In genomic region chr11:105937738-105938137, GRCh38 we compare ENCODE assay signal across 2 cellular contexts.
TF ChIP-seq lines count a peak whose summit lies in the region.

No MANE protein-coding gene starts in this region.

TF ChIP-seq in WTC11, 78 proteins besides CTCF, POLR2A, EP300 and RAD21 (continues in another document):
- TF ChIP-seq ZBTB43 (CRISPR knock-in tag; IDR thresholded peaks at IDR 0.05) = no peak
- no peak for TF ChIP-seq GTF2I (CRISPR knock-in tag; conservative IDR thresholded peaks at IDR 0.05)
- TF ChIP-seq, protein P1, sequence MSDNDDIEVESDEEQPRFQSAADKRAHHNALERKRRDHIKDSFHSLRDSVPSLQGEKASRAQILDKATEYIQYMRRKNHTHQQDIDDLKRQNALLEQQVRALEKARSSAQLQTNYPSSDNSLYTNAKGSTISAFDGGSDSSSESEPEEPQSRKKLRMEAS (CRISPR knock-in tag; IDR thresholded peaks at IDR 0.05) = no peak
- TF ChIP-seq KAT7 (CRISPR knock-in tag; IDR thresholded peaks at IDR 0.05; ENCODE audit: borderline replicate concordance) = no peak
- TF ChIP-seq SMAD3 (CRISPR knock-in tag; IDR thresholded peaks at IDR 0.05; ENCODE audit: borderline replicate concordance) = no peak
- TF ChIP-seq, protein P2, sequence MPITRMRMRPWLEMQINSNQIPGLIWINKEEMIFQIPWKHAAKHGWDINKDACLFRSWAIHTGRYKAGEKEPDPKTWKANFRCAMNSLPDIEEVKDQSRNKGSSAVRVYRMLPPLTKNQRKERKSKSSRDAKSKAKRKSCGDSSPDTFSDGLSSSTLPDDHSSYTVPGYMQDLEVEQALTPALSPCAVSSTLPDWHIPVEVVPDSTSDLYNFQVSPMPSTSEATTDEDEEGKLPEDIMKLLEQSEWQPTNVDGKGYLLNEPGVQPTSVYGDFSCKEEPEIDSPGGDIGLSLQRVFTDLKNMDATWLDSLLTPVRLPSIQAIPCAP (CRISPR knock-in tag; IDR thresholded peaks at IDR 0.05) = no peak
- no peak for TF ChIP-seq OVOL2 (CRISPR knock-in tag; IDR thresholded peaks at IDR 0.05; ENCODE audit: borderline replicate concordance)
- TF ChIP-seq, protein P3, sequence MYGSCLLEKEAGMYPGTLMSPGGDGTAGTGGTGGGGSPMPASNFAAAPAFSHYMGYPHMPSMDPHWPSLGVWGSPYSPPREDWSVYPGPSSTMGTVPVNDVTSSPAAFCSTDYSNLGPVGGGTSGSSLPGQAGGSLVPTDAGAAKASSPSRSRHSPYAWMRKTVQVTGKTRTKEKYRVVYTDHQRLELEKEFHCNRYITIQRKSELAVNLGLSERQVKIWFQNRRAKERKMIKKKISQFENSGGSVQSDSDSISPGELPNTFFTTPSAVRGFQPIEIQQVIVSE (CRISPR knock-in tag; IDR thresholded peaks at IDR 0.05; ENCODE audit: borderline replicate concordance) = no peak
- no peak for TF ChIP-seq HMGA2 (CRISPR knock-in tag; IDR thresholded peaks at IDR 0.05)
- TF ChIP-seq FOXK1 (CRISPR knock-in tag; IDR thresholded peaks at IDR 0.05) = no peak
- TF ChIP-seq ZNF138 (CRISPR knock-in tag; conservative IDR thresholded peaks at IDR 0.05) = no peak
- TF ChIP-seq, protein P4, sequence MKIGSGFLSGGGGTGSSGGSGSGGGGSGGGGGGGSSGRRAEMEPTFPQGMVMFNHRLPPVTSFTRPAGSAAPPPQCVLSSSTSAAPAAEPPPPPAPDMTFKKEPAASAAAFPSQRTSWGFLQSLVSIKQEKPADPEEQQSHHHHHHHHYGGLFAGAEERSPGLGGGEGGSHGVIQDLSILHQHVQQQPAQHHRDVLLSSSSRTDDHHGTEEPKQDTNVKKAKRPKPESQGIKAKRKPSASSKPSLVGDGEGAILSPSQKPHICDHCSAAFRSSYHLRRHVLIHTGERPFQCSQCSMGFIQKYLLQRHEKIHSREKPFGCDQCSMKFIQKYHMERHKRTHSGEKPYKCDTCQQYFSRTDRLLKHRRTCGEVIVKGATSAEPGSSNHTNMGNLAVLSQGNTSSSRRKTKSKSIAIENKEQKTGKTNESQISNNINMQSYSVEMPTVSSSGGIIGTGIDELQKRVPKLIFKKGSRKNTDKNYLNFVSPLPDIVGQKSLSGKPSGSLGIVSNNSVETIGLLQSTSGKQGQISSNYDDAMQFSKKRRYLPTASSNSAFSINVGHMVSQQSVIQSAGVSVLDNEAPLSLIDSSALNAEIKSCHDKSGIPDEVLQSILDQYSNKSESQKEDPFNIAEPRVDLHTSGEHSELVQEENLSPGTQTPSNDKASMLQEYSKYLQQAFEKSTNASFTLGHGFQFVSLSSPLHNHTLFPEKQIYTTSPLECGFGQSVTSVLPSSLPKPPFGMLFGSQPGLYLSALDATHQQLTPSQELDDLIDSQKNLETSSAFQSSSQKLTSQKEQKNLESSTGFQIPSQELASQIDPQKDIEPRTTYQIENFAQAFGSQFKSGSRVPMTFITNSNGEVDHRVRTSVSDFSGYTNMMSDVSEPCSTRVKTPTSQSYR (CRISPR knock-in tag; IDR thresholded peaks at IDR 0.05) = no peak
- TF ChIP-seq TEAD4 (CRISPR knock-in tag; IDR thresholded peaks at IDR 0.05) = no peak
- TF ChIP-seq, protein P5, sequence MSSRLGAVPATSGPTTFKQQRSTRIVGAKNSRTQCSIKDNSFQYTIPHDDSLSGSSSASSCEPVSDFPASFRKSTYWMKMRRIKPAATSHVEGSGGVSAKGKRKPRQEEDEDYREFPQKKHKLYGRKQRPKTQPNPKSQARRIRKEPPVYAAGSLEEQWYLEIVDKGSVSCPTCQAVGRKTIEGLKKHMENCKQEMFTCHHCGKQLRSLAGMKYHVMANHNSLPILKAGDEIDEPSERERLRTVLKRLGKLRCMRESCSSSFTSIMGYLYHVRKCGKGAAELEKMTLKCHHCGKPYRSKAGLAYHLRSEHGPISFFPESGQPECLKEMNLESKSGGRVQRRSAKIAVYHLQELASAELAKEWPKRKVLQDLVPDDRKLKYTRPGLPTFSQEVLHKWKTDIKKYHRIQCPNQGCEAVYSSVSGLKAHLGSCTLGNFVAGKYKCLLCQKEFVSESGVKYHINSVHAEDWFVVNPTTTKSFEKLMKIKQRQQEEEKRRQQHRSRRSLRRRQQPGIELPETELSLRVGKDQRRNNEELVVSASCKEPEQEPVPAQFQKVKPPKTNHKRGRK (CRISPR knock-in tag; IDR thresholded peaks at IDR 0.05; ENCODE audit: borderline replicate concordance) = no peak
- TF ChIP-seq, protein P6, sequence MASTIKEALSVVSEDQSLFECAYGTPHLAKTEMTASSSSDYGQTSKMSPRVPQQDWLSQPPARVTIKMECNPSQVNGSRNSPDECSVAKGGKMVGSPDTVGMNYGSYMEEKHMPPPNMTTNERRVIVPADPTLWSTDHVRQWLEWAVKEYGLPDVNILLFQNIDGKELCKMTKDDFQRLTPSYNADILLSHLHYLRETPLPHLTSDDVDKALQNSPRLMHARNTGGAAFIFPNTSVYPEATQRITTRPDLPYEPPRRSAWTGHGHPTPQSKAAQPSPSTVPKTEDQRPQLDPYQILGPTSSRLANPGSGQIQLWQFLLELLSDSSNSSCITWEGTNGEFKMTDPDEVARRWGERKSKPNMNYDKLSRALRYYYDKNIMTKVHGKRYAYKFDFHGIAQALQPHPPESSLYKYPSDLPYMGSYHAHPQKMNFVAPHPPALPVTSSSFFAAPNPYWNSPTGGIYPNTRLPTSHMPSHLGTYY (CRISPR knock-in tag; IDR thresholded peaks at IDR 0.05) = no peak
- TF ChIP-seq E2F4 (CRISPR knock-in tag; IDR thresholded peaks at IDR 0.05; ENCODE audit: borderline replicate concordance, low read depth) = no peak
- TF ChIP-seq SOX15 (CRISPR knock-in tag; IDR thresholded peaks at IDR 0.05) = no peak

TF ChIP-seq in HepG2, 621 proteins besides CTCF, POLR2A, EP300 and RAD21:
- TF ChIP-seq ZBED4 (CRISPR knock-in tag; IDR thresholded peaks at IDR 0.05; ENCODE audit: borderline replicate concordance) (no peak), ZC3H4 (CRISPR knock-in tag; IDR thresholded peaks at IDR 0.05; ENCODE audit: borderline replicate concordance) (no peak), FOXO1 (CRISPR knock-in tag; IDR thresholded peaks at IDR 0.05) (no peak), AKNA (CRISPR knock-in tag; IDR thresholded peaks at IDR 0.05; ENCODE audit: borderline replicate concordance) (no peak), HOXD1 (CRISPR knock-in tag; IDR thresholded peaks at IDR 0.05) (no peak), ZNF780A (CRISPR knock-in tag; IDR thresholded peaks at IDR 0.05) (no peak), SMARCE1 (IDR thresholded peaks at IDR 0.05; ENCODE audit: borderline replicate concordance) (no peak), PHF21A (CRISPR knock-in tag; IDR thresholded peaks at IDR 0.05) (no peak), SP4 (CRISPR knock-in tag; IDR thresholded peaks at IDR 0.05) (no peak), TFAP4 (IDR thresholded peaks at IDR 0.05; ENCODE audit: borderline replicate concordance, low read depth) (no peak), ASH2L (IDR thresholded peaks at IDR 0.05; ENCODE audit: insufficient read length, low read depth, low read length) (no peak), ZNF101 (CRISPR knock-in tag; IDR thresholded peaks at IDR 0.05; ENCODE audit: borderline replicate concordance, low read depth) (no peak), PAF1 (CRISPR knock-in tag; IDR thresholded peaks at IDR 0.05) (no peak), MTF2 (CRISPR knock-in tag; IDR thresholded peaks at IDR 0.05; ENCODE audit: borderline replicate concordance) (no peak), NFE2L2 (IDR thresholded peaks at IDR 0.05; ENCODE audit: low read length) (no peak), CCAR2 (optimal IDR thresholded peaks at IDR 0.05; ENCODE audit: low read depth, low read length) (no peak)
- TF ChIP-seq, protein P7, sequence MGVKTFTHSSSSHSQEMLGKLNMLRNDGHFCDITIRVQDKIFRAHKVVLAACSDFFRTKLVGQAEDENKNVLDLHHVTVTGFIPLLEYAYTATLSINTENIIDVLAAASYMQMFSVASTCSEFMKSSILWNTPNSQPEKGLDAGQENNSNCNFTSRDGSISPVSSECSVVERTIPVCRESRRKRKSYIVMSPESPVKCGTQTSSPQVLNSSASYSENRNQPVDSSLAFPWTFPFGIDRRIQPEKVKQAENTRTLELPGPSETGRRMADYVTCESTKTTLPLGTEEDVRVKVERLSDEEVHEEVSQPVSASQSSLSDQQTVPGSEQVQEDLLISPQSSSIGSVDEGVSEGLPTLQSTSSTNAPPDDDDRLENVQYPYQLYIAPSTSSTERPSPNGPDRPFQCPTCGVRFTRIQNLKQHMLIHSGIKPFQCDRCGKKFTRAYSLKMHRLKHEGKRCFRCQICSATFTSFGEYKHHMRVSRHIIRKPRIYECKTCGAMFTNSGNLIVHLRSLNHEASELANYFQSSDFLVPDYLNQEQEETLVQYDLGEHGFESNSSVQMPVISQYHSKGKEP (CRISPR knock-in tag; IDR thresholded peaks at IDR 0.05) = no peak
TF ChIP-seq in HepG2: peak in this region for 0.
